12 cellular contexts compared by ENCODE assay signal in genomic region chr10:13961096-13961495, GRCh38.
DNase-seq lines count a peak whose midpoint lies in the region; TF ChIP-seq lines count a peak whose summit lies in the region.
"Had no signal": no experiment of that assay in that cellular context is flagged by ENCODE, and none has a peak within 500 bp of the region (broad histone marks: within the 10 kb centered on the region; RNA-seq: fewer than 3 reads in every experiment).

No MANE protein-coding gene starts in this region.

- no peak overlapping the region for H3K27ac ChIP-seq in caudate nucleus (ENCODE audit: low read depth, low read length)

- no peak for TF ChIP-seq CTCF in AG09319 (IDR thresholded peaks at IDR 0.05; ENCODE audit: low read depth, low read length)

- DNase-seq in AG09319 (ENCODE audit: extremely low read depth, low read depth) (peak; percentile 75), NCI-H1694 (lab: John Stamatoyannopoulos, UW) (peak; percentile 7), dedifferentiated amniotic fluid mesenchymal stem cell (ENCODE audit: extremely low spot score) (peak; percentile 85), lung microvascular endothelial cell (ENCODE audit: low read depth in 2 of 2) (peak; percentile 52 to 96), caudate nucleus (lab: John Stamatoyannopoulos, UW) (no peak), HT-29 (ENCODE audit: low spot score) (no peak), T-helper 9 cell (no peak)
- DNase-seq in stimulated activated naive CD4-positive, alpha-beta T cell (lab: John Stamatoyannopoulos, UW) = no peak
- DNase-seq: aorta; CD8-positive, alpha-beta memory T cell; hypothalamus; SIG-M5 had no signal

Comparison
In these comparisons a context has a peak if more than half of its experiments do, and no peak if none do; other contexts are left out.
1. DNase-seq: peak in AG09319 (single experiment), NCI-H1694 (single experiment), dedifferentiated amniotic fluid mesenchymal stem cell (single experiment) and lung microvascular endothelial cell (2 of 2); none in caudate nucleus (0 of 61), HT-29 (single experiment), stimulated activated naive CD4-positive, alpha-beta T cell (0 of 6) and T-helper 9 cell (single experiment).